ENCODE assay signal across 23 cellular contexts in the genomic region with DNA sequence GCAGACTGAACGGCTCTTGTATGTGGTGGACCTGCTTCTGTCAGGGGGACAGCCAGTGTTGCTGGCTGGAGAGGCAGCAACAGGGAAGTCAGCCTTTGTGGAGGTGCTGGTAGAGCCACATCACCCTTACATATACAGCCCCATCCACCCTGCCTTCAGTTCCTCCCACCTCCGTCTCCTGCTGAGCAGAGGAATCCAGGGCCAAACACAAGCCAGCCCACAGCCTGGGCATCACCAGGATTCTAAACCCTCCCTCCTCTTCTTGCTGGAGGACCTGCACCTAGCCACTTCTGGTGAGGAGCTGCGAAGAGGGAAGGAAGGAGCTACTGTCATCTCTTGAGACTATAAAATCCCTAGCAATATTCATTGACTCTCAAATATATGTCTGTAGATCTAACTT.
"Had no signal": no experiment of that assay in that cellular context is flagged by ENCODE, and none has a peak within 500 bp of the region (broad histone marks: within the 10 kb centered on the region; RNA-seq: fewer than 3 reads in every experiment).

No MANE protein-coding gene starts in this region.

- ATAC-seq: PC-3, Right ventricle myocardium inferior, SK-N-SH treated with all-trans-retinoic acid at 6 μM for 48 hours had no signal

- H3K36me3 ChIP-seq: MG63, SJCRH30 had no signal

- H3K27me3 ChIP-seq: MG63, Peyer's patch, SJCRH30 had no signal

- H3K27ac ChIP-seq: Peyer's patch, SJCRH30 had no signal

- H3K4me1 ChIP-seq: Peyer's patch, SJCRH30 had no signal

- H3K4me3 ChIP-seq: MG63, Peyer's patch, SJCRH30 had no signal

- DNase-seq: Karpas-422, KG1, MG63, NCI-H1092, NCI-H1105 treated with DMSO at 0.1 percent for 48 hours, NCI-H1417 treated with DMSO at 0.1 percent for 48 hours, NCI-H146, NCI-H1694 treated with DMSO at 0.1 percent for 48 hours, NCI-H1930, NCI-H2081, NCI-H2107, NCI-H2227 treated with DMSO at 0.1 percent for 48 hours, NCI-H446, NCI-H510A, NCI-H524 treated with DMSO at 0.1 percent for 48 hours, NCI-H69, NCI-H774, PC-3, Peyer's patch, SHP77 treated with DMSO at 0.1 percent for 48 hours, SJCRH30 had no signal
